Comparison of ENCODE assay signal across 26 cellular contexts in genomic region chr7:121623130-121623872, GRCh38.
"Had no signal": no experiment of that assay in that cellular context is flagged by ENCODE, and none has a peak within 500 bp of the region (broad histone marks: within the 10 kb centered on the region; RNA-seq: fewer than 3 reads in every experiment).

No MANE protein-coding gene starts in this region.

- H3K36me3 ChIP-seq: adrenal gland, breast epithelium, colonic mucosa, gastrocnemius medialis, neutrophil, pancreas, stomach, suprapubic skin, tibial nerve, WERI-Rb-1 had no signal

- H3K27ac ChIP-seq: adrenal gland, breast epithelium, colonic mucosa, dorsolateral prefrontal cortex, gastrocnemius medialis, neutrophil, pancreas, stomach, suprapubic skin, tibial nerve, WERI-Rb-1 had no signal

- H3K4me3 ChIP-seq: adrenal gland, breast epithelium, colonic mucosa, dorsolateral prefrontal cortex, gastrocnemius medialis, pancreas, stomach, suprapubic skin, tibial nerve had no signal

- H3K27me3 ChIP-seq: adrenal gland, breast epithelium, colonic mucosa, dorsolateral prefrontal cortex, gastrocnemius medialis, neutrophil, pancreas, stomach, suprapubic skin, tibial nerve had no signal

- H3K27ac Mint-ChIP-seq: activated naive CD8-positive, alpha-beta T cell; activated T-helper 2 cell treated with anti-CD3 and anti-CD28 coated beads, Interferon-gamma antibody, Interleukin-2, Interleukin-4, amounts not matched to agents 10 μg/mL and 5 μg/mL and 100 μg/mL, durations not matched to agents 14 hours and 24 hours and 36 hours; effector memory CD8-positive, alpha-beta T cell; memory B cell; nephron; T-helper 2 cell treated with Interferon-gamma antibody and Interleukin-4, amounts not matched to agents 5 μg/mL and 100 μg/mL, for 36 hours had no signal

- DNase-seq: activated CD4-positive, alpha-beta T cell treated with anti-CD3 and anti-CD28 coated beads, Interleukin-2, amount 50 U/mL, for 1 hour; activated CD4-positive, CD25-positive, alpha-beta regulatory T cell treated with anti-CD3 and anti-CD28 coated beads, Interleukin-2, amount 50 U/mL, for 72 hours; activated CD8-positive, alpha-beta memory T cell treated with anti-CD3 and anti-CD28 coated beads, Interleukin-2, amount 50 U/mL, for 4 hours; activated naive CD4-positive, alpha-beta T cell; activated T-cell treated with anti-CD3 and anti-CD28 coated beads, Interleukin-2, amount 50 U/mL, for 4 hours; adrenal gland; colonic mucosa; dorsolateral prefrontal cortex; effector memory CD8-positive, alpha-beta T cell; gastrocnemius medialis; left cardiac atrium; pancreas; right cardiac atrium; stimulated activated CD4-positive, alpha-beta T cell treated with anti-CD3 and anti-CD28 coated beads, Interleukin-1b, Interleukin-23, amount 100 ng/mL, for 48 hours; stomach; WERI-Rb-1 had no signal

- H3K4me1 ChIP-seq: adrenal gland, breast epithelium, colonic mucosa, gastrocnemius medialis, suprapubic skin had no signal

- H3K9me3 ChIP-seq: adrenal gland, breast epithelium, colonic mucosa, gastrocnemius medialis, neutrophil, pancreas, stomach, suprapubic skin, tibial nerve had no signal

- H3K4me3 Mint-ChIP-seq: activated naive CD8-positive, alpha-beta T cell; activated T-cell treated with anti-CD3 and anti-CD28 coated beads, Interleukin-2, amount 50 U/mL, for 4 hours; effector memory CD8-positive, alpha-beta T cell; memory B cell; nephron; T-helper 2 cell treated with Interferon-gamma antibody and Interleukin-4, amounts not matched to agents 5 μg/mL and 100 μg/mL, for 36 hours had no signal

- H3K27me3 Mint-ChIP-seq: effector memory CD8-positive, alpha-beta T cell; memory B cell had no signal

- H3K36me3 Mint-ChIP-seq: activated naive CD8-positive, alpha-beta T cell; memory B cell had no signal

- ATAC-seq: activated T-cell treated with anti-CD3 and anti-CD28 coated beads, Interleukin-2, amount 50 U/mL, for 4 hours; effector memory CD8-positive, alpha-beta T cell; esophagus mucosa; gastrocnemius medialis; pancreas; right cardiac atrium had no signal

- H3K9me3 Mint-ChIP-seq: activated T-cell treated with anti-CD3 and anti-CD28 coated beads, Interleukin-2, amount 50 U/mL, for 4 hours; activated T-helper 2 cell treated with anti-CD3 and anti-CD28 coated beads, Interferon-gamma antibody, Interleukin-2, Interleukin-4, amounts not matched to agents 10 μg/mL and 5 μg/mL and 100 μg/mL, durations not matched to agents 14 hours and 24 hours and 36 hours; effector memory CD8-positive, alpha-beta T cell; memory B cell; nephron; T-helper 2 cell treated with Interferon-gamma antibody and Interleukin-4, amounts not matched to agents 5 μg/mL and 100 μg/mL, for 36 hours had no signal

- H3K4me1 Mint-ChIP-seq: memory B cell, nephron had no signal
